Comparison of ENCODE assay signal across 1 cellular context in genomic region chr15:88546248-88547129, GRCh38.
TF ChIP-seq lines count a peak whose summit lies in the region.

TSS of gene DET1 (minus strand) at chr15:88546681. CDS start at chr15:88531705, 14,976 bp downstream.

TF ChIP-seq in K562, 482 proteins besides CTCF, POLR2A, EP300 and RAD21 (continued from another document and continues in another):
- TF ChIP-seq, protein P1, sequence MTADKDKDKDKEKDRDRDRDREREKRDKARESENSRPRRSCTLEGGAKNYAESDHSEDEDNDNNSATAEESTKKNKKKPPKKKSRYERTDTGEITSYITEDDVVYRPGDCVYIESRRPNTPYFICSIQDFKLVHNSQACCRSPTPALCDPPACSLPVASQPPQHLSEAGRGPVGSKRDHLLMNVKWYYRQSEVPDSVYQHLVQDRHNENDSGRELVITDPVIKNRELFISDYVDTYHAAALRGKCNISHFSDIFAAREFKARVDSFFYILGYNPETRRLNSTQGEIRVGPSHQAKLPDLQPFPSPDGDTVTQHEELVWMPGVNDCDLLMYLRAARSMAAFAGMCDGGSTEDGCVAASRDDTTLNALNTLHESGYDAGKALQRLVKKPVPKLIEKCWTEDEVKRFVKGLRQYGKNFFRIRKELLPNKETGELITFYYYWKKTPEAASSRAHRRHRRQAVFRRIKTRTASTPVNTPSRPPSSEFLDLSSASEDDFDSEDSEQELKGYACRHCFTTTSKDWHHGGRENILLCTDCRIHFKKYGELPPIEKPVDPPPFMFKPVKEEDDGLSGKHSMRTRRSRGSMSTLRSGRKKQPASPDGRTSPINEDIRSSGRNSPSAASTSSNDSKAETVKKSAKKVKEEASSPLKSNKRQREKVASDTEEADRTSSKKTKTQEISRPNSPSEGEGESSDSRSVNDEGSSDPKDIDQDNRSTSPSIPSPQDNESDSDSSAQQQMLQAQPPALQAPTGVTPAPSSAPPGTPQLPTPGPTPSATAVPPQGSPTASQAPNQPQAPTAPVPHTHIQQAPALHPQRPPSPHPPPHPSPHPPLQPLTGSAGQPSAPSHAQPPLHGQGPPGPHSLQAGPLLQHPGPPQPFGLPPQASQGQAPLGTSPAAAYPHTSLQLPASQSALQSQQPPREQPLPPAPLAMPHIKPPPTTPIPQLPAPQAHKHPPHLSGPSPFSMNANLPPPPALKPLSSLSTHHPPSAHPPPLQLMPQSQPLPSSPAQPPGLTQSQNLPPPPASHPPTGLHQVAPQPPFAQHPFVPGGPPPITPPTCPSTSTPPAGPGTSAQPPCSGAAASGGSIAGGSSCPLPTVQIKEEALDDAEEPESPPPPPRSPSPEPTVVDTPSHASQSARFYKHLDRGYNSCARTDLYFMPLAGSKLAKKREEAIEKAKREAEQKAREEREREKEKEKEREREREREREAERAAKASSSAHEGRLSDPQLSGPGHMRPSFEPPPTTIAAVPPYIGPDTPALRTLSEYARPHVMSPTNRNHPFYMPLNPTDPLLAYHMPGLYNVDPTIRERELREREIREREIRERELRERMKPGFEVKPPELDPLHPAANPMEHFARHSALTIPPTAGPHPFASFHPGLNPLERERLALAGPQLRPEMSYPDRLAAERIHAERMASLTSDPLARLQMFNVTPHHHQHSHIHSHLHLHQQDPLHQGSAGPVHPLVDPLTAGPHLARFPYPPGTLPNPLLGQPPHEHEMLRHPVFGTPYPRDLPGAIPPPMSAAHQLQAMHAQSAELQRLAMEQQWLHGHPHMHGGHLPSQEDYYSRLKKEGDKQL (CRISPR knock-in tag; IDR thresholded peaks at IDR 0.05; ENCODE audit: borderline replicate concordance), result no peak
- TF ChIP-seq ID3 (CRISPR knock-in tag; IDR thresholded peaks at IDR 0.05), result no peak
- TF ChIP-seq ID3 (tag; IDR thresholded peaks at IDR 0.05), result no peak
- no peak for TF ChIP-seq ZNF717 (CRISPR knock-in tag; IDR thresholded peaks at IDR 0.05)
- no peak for TF ChIP-seq ARHGAP35 (IDR thresholded peaks at IDR 0.05; ENCODE audit: partially characterized antibody)
- TF ChIP-seq, protein P2, sequence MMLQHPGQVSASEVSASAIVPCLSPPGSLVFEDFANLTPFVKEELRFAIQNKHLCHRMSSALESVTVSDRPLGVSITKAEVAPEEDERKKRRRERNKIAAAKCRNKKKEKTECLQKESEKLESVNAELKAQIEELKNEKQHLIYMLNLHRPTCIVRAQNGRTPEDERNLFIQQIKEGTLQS (IDR thresholded peaks at IDR 0.05), result 0 out of 2 replicates have a peak, but pooled peaks have one; percentile 15
- TF ChIP-seq, protein P2 (CRISPR knock-in tag; conservative IDR thresholded peaks at IDR 0.05), result no peak
- no peak for TF ChIP-seq TCF7 (IDR thresholded peaks at IDR 0.05; ENCODE audit: borderline replicate concordance)
- TF ChIP-seq ZHX1 (conservative IDR thresholded peaks at IDR 0.05; ENCODE audit: low read length), result peak; percentile 80; the same call in 1 of the 2 replicates
- TF ChIP-seq FOS (IDR thresholded peaks at IDR 0.05; ENCODE audit: extremely low read depth, insufficient read length), result no peak
- peak in 1 of 2 experiments; percentile 37; a peak in 1 of 4 replicates for TF ChIP-seq RCOR1 (IDR thresholded peaks at IDR 0.05; ENCODE audit: borderline replicate concordance in 1 of 2, low read depth in 2 of 2, low read length in 2 of 2)
- no peak for TF ChIP-seq DDX20 (tag; IDR thresholded peaks at IDR 0.05; ENCODE audit: low read depth)
- TF ChIP-seq, protein P3, sequence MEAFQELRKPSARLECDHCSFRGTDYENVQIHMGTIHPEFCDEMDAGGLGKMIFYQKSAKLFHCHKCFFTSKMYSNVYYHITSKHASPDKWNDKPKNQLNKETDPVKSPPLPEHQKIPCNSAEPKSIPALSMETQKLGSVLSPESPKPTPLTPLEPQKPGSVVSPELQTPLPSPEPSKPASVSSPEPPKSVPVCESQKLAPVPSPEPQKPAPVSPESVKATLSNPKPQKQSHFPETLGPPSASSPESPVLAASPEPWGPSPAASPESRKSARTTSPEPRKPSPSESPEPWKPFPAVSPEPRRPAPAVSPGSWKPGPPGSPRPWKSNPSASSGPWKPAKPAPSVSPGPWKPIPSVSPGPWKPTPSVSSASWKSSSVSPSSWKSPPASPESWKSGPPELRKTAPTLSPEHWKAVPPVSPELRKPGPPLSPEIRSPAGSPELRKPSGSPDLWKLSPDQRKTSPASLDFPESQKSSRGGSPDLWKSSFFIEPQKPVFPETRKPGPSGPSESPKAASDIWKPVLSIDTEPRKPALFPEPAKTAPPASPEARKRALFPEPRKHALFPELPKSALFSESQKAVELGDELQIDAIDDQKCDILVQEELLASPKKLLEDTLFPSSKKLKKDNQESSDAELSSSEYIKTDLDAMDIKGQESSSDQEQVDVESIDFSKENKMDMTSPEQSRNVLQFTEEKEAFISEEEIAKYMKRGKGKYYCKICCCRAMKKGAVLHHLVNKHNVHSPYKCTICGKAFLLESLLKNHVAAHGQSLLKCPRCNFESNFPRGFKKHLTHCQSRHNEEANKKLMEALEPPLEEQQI (IDR thresholded peaks at IDR 0.05), result peak; percentile 93
- no peak for TF ChIP-seq ZNF609 (CRISPR knock-in tag; IDR thresholded peaks at IDR 0.05; ENCODE audit: borderline replicate concordance)
- peak; percentile 67; the same call in 1 of the 2 replicates for TF ChIP-seq PYGO2 (tag; IDR thresholded peaks at IDR 0.05)
- TF ChIP-seq TEAD4 (IDR thresholded peaks at IDR 0.05; ENCODE audit: low read length), result peak; percentile 59; the same call in 1 of the 2 replicates
- no peak for TF ChIP-seq TEAD4 (CRISPR knock-in tag; IDR thresholded peaks at IDR 0.05; ENCODE audit: borderline replicate concordance)
- TF ChIP-seq, protein P4, sequence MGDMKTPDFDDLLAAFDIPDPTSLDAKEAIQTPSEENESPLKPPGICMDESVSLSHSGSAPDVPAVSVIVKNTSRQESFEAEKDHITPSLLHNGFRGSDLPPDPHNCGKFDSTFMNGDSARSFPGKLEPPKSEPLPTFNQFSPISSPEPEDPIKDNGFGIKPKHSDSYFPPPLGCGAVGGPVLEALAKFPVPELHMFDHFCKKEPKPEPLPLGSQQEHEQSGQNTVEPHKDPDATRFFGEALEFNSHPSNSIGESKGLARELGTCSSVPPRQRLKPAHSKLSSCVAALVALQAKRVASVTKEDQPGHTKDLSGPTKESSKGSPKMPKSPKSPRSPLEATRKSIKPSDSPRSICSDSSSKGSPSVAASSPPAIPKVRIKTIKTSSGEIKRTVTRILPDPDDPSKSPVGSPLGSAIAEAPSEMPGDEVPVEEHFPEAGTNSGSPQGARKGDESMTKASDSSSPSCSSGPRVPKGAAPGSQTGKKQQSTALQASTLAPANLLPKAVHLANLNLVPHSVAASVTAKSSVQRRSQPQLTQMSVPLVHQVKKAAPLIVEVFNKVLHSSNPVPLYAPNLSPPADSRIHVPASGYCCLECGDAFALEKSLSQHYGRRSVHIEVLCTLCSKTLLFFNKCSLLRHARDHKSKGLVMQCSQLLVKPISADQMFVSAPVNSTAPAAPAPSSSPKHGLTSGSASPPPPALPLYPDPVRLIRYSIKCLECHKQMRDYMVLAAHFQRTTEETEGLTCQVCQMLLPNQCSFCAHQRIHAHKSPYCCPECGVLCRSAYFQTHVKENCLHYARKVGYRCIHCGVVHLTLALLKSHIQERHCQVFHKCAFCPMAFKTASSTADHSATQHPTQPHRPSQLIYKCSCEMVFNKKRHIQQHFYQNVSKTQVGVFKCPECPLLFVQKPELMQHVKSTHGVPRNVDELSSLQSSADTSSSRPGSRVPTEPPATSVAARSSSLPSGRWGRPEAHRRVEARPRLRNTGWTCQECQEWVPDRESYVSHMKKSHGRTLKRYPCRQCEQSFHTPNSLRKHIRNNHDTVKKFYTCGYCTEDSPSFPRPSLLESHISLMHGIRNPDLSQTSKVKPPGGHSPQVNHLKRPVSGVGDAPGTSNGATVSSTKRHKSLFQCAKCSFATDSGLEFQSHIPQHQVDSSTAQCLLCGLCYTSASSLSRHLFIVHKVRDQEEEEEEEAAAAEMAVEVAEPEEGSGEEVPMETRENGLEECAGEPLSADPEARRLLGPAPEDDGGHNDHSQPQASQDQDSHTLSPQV (IDR thresholded peaks at IDR 0.05), result no peak; the same call in 1 of the 2 replicates
- TF ChIP-seq ZNF174 (CRISPR knock-in tag; IDR thresholded peaks at IDR 0.05), result no peak
- TF ChIP-seq POU5F1 (IDR thresholded peaks at IDR 0.05; ENCODE audit: borderline replicate concordance, low read depth, low read length, partially characterized antibody), result no peak
- TF ChIP-seq, protein P5, sequence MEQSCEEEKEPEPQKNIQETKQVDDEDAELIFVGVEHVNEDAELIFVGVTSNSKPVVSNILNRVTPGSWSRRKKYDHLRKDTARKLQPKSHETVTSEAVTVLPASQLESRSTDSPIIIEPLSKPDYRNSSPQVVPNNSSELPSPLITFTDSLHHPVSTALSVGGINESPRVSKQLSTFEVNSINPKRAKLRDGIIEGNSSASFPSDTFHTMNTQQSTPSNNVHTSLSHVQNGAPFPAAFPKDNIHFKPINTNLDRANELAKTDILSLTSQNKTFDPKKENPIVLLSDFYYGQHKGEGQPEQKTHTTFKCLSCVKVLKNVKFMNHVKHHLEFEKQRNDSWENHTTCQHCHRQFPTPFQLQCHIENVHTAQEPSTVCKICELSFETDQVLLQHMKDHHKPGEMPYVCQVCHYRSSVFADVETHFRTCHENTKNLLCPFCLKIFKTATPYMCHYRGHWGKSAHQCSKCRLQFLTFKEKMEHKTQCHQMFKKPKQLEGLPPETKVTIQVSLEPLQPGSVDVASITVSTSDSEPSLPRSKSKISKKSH (CRISPR knock-in tag; IDR thresholded peaks at IDR 0.05), result no peak
- TF ChIP-seq ZZZ3 (IDR thresholded peaks at IDR 0.05), result no peak
- no peak for TF ChIP-seq SRSF3 (IDR thresholded peaks at IDR 0.05; ENCODE audit: insufficient read depth, low read length)
